1 cellular context compared by ENCODE assay signal in genomic region chr7:135160858-135161653, GRCh38.
TF ChIP-seq lines count a peak whose summit lies in the region.

No MANE protein-coding gene starts in this region.

TF ChIP-seq in K562, 482 proteins besides CTCF, POLR2A, EP300 and RAD21 (continued from another document and continues in another):
- no peak for TF ChIP-seq MEIS2 (IDR thresholded peaks at IDR 0.05; ENCODE audit: partially characterized antibody)
- 0 out of 2 replicates have a peak, but pooled peaks have one; percentile 35 for TF ChIP-seq RNF219 (CRISPR knock-in tag; IDR thresholded peaks at IDR 0.05)
- no peak for TF ChIP-seq ZNF12 (CRISPR knock-in tag; IDR thresholded peaks at IDR 0.05)
- TF ChIP-seq POLR2AphosphoS5 (IDR thresholded peaks at IDR 0.05; ENCODE audit: control insufficient read depth, insufficient read depth, low read depth, low read length): no peak
- peak; percentile 66; the same call in 1 of the 2 replicates for TF ChIP-seq AFF4 (CRISPR knock-in tag; IDR thresholded peaks at IDR 0.05)
- no peak for TF ChIP-seq SRF (CRISPR knock-in tag; IDR thresholded peaks at IDR 0.05)
- no peak for TF ChIP-seq SMC3 (conservative IDR thresholded peaks at IDR 0.05; ENCODE audit: insufficient read depth, low read depth, low read length)
- TF ChIP-seq POLR3G (IDR thresholded peaks at IDR 0.05; ENCODE audit: extremely low read depth, insufficient read length, insufficient replicate concordance): no peak
- TF ChIP-seq OTX1 (CRISPR knock-in tag; IDR thresholded peaks at IDR 0.05): no peak
- no peak for TF ChIP-seq MLLT1 (IDR thresholded peaks at IDR 0.05)
- TF ChIP-seq RREB1 (CRISPR knock-in tag; IDR thresholded peaks at IDR 0.05): no peak
- no peak for TF ChIP-seq HNRNPLL (IDR thresholded peaks at IDR 0.05; ENCODE audit: low read depth, low read length, poor library complexity, severe bottlenecking)
- no peak for TF ChIP-seq FOXJ3 (CRISPR knock-in tag; IDR thresholded peaks at IDR 0.05)
- no peak for TF ChIP-seq E2F4 (CRISPR knock-in tag; IDR thresholded peaks at IDR 0.05; ENCODE audit: low read depth)
- TF ChIP-seq HMGN3 (IDR thresholded peaks at IDR 0.05; ENCODE audit: borderline replicate concordance, extremely low read depth, insufficient read length, low read depth, low read length): no peak
- TF ChIP-seq ATF6 (CRISPR knock-in tag; IDR thresholded peaks at IDR 0.05): peak; percentile 64; the same call in 1 of the 2 replicates
- TF ChIP-seq RHOXF2B (CRISPR knock-in tag; conservative IDR thresholded peaks at IDR 0.05): no peak
- 0 out of 2 replicates have a peak, but pooled peaks have one; percentile 29 for TF ChIP-seq GTF2A2 (tag; IDR thresholded peaks at IDR 0.05)
- no peak for TF ChIP-seq ARID3B (CRISPR knock-in tag; IDR thresholded peaks at IDR 0.05; ENCODE audit: borderline replicate concordance)
- no peak for TF ChIP-seq CREM (IDR thresholded peaks at IDR 0.05; ENCODE audit: low read depth)
- TF ChIP-seq ATF1 (CRISPR knock-in tag; IDR thresholded peaks at IDR 0.05): no peak
- no peak; the same call in 1 of the 2 replicates for TF ChIP-seq ATF1 (tag; IDR thresholded peaks at IDR 0.05)
- TF ChIP-seq ZNF217 (CRISPR knock-in tag; IDR thresholded peaks at IDR 0.05): no peak
- TF ChIP-seq REST (CRISPR knock-in tag; IDR thresholded peaks at IDR 0.05; ENCODE audit: low read depth): 0 out of 2 replicates have a peak, but pooled peaks have one; percentile 65
- TF ChIP-seq RBM39 (optimal IDR thresholded peaks at IDR 0.05; ENCODE audit: low read depth, low read length): no peak
- TF ChIP-seq GTF2B (IDR thresholded peaks at IDR 0.05; ENCODE audit: extremely low read depth, insufficient read length): no peak
- no peak for TF ChIP-seq ZNF133 (CRISPR knock-in tag; IDR thresholded peaks at IDR 0.05)
- TF ChIP-seq HDGF (IDR thresholded peaks at IDR 0.05): no peak
- TF ChIP-seq PYGO2 (tag; IDR thresholded peaks at IDR 0.05): no peak; the same call in 1 of the 2 replicates
- TF ChIP-seq C11orf30 (IDR thresholded peaks at IDR 0.05; ENCODE audit: low read depth): peak; percentile 73; the same call in 1 of the 2 replicates
